ENCODE assay signal across 31 cellular contexts in the genomic region with DNA sequence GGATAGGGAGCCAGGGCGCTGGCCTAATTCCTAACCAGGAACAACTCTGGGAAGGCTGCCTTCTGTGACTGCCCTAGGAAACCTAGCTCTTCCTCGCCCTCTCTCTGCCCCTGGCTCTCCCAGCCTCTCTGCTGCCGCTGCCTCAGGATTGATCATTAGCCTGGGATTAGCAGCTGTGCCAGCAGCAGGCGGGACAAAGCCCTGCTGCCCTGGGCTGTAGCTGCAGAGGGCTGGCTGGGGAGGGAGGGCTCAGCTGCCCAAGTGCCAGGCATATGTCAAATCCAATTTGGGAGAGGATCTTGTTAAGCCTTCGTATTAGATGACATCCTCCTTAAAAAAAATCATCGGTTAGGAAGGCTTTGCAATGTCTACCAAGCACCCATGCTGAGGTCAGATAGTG.
DNase-seq lines count a peak whose midpoint lies in the region; ATAC-seq and TF ChIP-seq lines count a peak whose summit lies in the region.
"Had no signal": no experiment of that assay in that cellular context is flagged by ENCODE, and none has a peak within 500 bp of the region (broad histone marks: within the 10 kb centered on the region; RNA-seq: fewer than 3 reads in every experiment).

No MANE protein-coding gene starts in this region.

- peaks cover 24% of the 10 kb centered on the region for H3K4me1 Mint-ChIP-seq in endodermal cell
- H3K4me1 Mint-ChIP-seq in activated naive CD4-positive, alpha-beta T cell treated with anti-CD3 and anti-CD28 coated beads, Interleukin-2, amount 10 ng/mL, durations not matched to agents 7 days and 5 days, result no peaks in the 10 kb centered on the region

- CTCF ChIA-PET in activated naive CD4-positive, alpha-beta T cell treated with anti-CD3 and anti-CD28 coated beads, Interleukin-2, amount 10 ng/mL, durations not matched to agents 7 days and 5 days (lab: Charles Lee), result no interaction called here

- no peak overlapping the region for H2AK5ac ChIP-seq in mesendoderm (ENCODE audit: low read length)

- 69 to 73% methylated on average over 3 to 6 of the region's 6 CpGs for WGBS in endodermal cell (ENCODE audit: insufficient coverage in 1 of 2, insufficient read length in 1 of 2), 2 experiments
- WGBS in mesendoderm (ENCODE audit: extremely low coverage, insufficient coverage, low lambda C conversion rate), result no CpG with 5 or more reads among the region's 6 CpGs

- no peaks in the 10 kb centered on the region for H3K9me3 ChIP-seq in endodermal cell (ENCODE audit: control insufficient read depth, low read length)
- H3K9me3 ChIP-seq: HAP-1, Peyer's patch, prostate gland, stomach, thyroid gland had no signal

- H3K4ac ChIP-seq in mesendoderm (ENCODE audit: low read depth, low read length), result no peak overlapping the region

- H2BK5ac ChIP-seq in mesendoderm (ENCODE audit: low read length), result no peak overlapping the region

- peak; percentile 18 for DNase-seq in ELF-1 (ENCODE audit: low read depth, low spot score)
- DNase-seq in NCI-H2171 treated with DMSO at 0.1 percent for 48 hours (lab: John Stamatoyannopoulos, UW), result peak; percentile 72
- DNase-seq in endodermal cell, result peak; percentile 86
- DNase-seq in mesendoderm, result peak; percentile 40
- DNase-seq in GM13976 (ENCODE audit: low spot score), result no peak
- DNase-seq in activated naive CD4-positive, alpha-beta T cell treated with anti-CD3 and anti-CD28 coated beads, Interleukin-2, amount 10 ng/mL, durations not matched to agents 7 days and 5 days, result no peak
- DNase-seq: activated CD4-positive, CD25-positive, alpha-beta regulatory T cell; activated naive CD4-positive, alpha-beta T cell treated with anti-CD3 and anti-CD28 coated beads for 36 hours; brain microvascular endothelial cell; CD4-positive, alpha-beta T cell; DMS153; effector CD4-positive, alpha-beta T cell; kidney glomerular epithelial cell; mesenchymal stem cell; NCI-H1092; NCI-H2029; NCI-H446; Peyer's patch; SHP77 treated with DMSO at 0.1 percent for 48 hours; stimulated activated CD8-positive, alpha-beta memory T cell treated with anti-CD3 and anti-CD28 coated beads, Interleukin-4, amount 100 ng/mL, for 48 hours; stomach; SW 1271; T1000; thyroid gland had no signal

- TF ChIP-seq CTCF in endodermal cell (conservative IDR thresholded peaks at IDR 0.05) (no peak), GM13976 (IDR thresholded peaks at IDR 0.05; ENCODE audit: borderline replicate concordance, control extremely low read depth, extremely low read depth, insufficient read depth, missing control alignments) (no peak)

- peaks cover 5% of the 10 kb centered on the region for H3K4me1 ChIP-seq in endodermal cell (ENCODE audit: control insufficient read depth, insufficient read depth, low read length)
- H3K4me1 ChIP-seq in mesendoderm (ENCODE audit: control insufficient read depth, low read depth, low read length), result no peaks in the 10 kb centered on the region
- H3K4me1 ChIP-seq: HAP-1, Peyer's patch, prostate gland, stomach, thyroid gland had no signal

- H3K36me3 Mint-ChIP-seq in endodermal cell (ENCODE audit: low read depth), result no peaks in the 10 kb centered on the region
- no peaks in the 10 kb centered on the region for H3K36me3 Mint-ChIP-seq in activated naive CD4-positive, alpha-beta T cell treated with anti-CD3 and anti-CD28 coated beads, Interleukin-2, amount 10 ng/mL, durations not matched to agents 7 days and 5 days

- H3K27ac ChIP-seq in endodermal cell (ENCODE audit: low read depth, low read length) (peak overlapping the region; percentile 25), mesendoderm (ENCODE audit: low read depth, low read length) (no peak overlapping the region)
- H3K27ac ChIP-seq: brain microvascular endothelial cell, epithelial cell of prostate, Peyer's patch, prostate gland, skin epidermis, stomach, thyroid gland had no signal

- H3K9me3 Mint-ChIP-seq in endodermal cell, result no peaks in the 10 kb centered on the region
- H3K9me3 Mint-ChIP-seq in activated naive CD4-positive, alpha-beta T cell treated with anti-CD3 and anti-CD28 coated beads, Interleukin-2, amount 10 ng/mL, durations not matched to agents 7 days and 5 days, result no peaks in the 10 kb centered on the region
- H3K9me3 Mint-ChIP-seq: activated naive CD4-positive, alpha-beta T cell treated with anti-CD3 and anti-CD28 coated beads for 36 hours; activated T-helper 1 cell treated with anti-CD3 and anti-CD28 coated beads, Interleukin-12 subunit alpha, Interleukin-12 subunit beta, Interleukin-2, Interleukin-4 antibody, amounts not matched to agents 30 ng/mL and 10 ng/mL and 1 ng/mL, durations not matched to agents 14 hours and 24 hours and 36 hours; CD4-positive, alpha-beta T cell had no signal

- no peak overlapping the region for H2BK15ac ChIP-seq in mesendoderm (replicated peaks; ENCODE audit: low read depth)

- no peak overlapping the region for H3K4me3 Mint-ChIP-seq in endodermal cell
- no peak overlapping the region for H3K4me3 Mint-ChIP-seq in activated naive CD4-positive, alpha-beta T cell treated with anti-CD3 and anti-CD28 coated beads, Interleukin-2, amount 10 ng/mL, durations not matched to agents 7 days and 5 days
- H3K4me3 Mint-ChIP-seq: activated naive CD4-positive, alpha-beta T cell treated with anti-CD3 and anti-CD28 coated beads for 36 hours; activated T-helper 1 cell treated with anti-CD3 and anti-CD28 coated beads, Interleukin-12 subunit alpha, Interleukin-12 subunit beta, Interleukin-2, Interleukin-4 antibody, amounts not matched to agents 30 ng/mL and 10 ng/mL and 1 ng/mL, durations not matched to agents 14 hours and 24 hours and 36 hours; CD4-positive, alpha-beta T cell had no signal

- H3K27ac Mint-ChIP-seq in endodermal cell, result no peak overlapping the region
- no peak overlapping the region for H3K27ac Mint-ChIP-seq in activated naive CD4-positive, alpha-beta T cell treated with anti-CD3 and anti-CD28 coated beads, Interleukin-2, amount 10 ng/mL, durations not matched to agents 7 days and 5 days
- H3K27ac Mint-ChIP-seq: activated naive CD4-positive, alpha-beta T cell treated with anti-CD3 and anti-CD28 coated beads for 36 hours; activated T-helper 1 cell treated with anti-CD3 and anti-CD28 coated beads, Interleukin-12 subunit alpha, Interleukin-12 subunit beta, Interleukin-2, Interleukin-4 antibody, amounts not matched to agents 30 ng/mL and 10 ng/mL and 1 ng/mL, durations not matched to agents 14 hours and 24 hours and 36 hours; CD4-positive, alpha-beta T cell had no signal

- H3K36me3 ChIP-seq in endodermal cell (ENCODE audit: control insufficient read depth, insufficient read depth, low read length) (no peaks in the 10 kb centered on the region), mesendoderm (ENCODE audit: control insufficient read depth, insufficient read depth, low read length) (no peaks in the 10 kb centered on the region)
- H3K36me3 ChIP-seq: brain microvascular endothelial cell, HAP-1, Peyer's patch, prostate gland, stomach, thyroid gland had no signal

- H4K8ac ChIP-seq in mesendoderm (ENCODE audit: low read depth, low read length), result no peak overlapping the region

- H3K23ac ChIP-seq in mesendoderm (ENCODE audit: low read length), result no peak overlapping the region

- H3K27me3 ChIP-seq in endodermal cell (ENCODE audit: control insufficient read depth, insufficient read depth, low read length, poor library complexity, severe bottlenecking), result no peaks in the 10 kb centered on the region
- H3K27me3 ChIP-seq in mesendoderm (ENCODE audit: insufficient read depth, low read length, poor library complexity), result no peaks in the 10 kb centered on the region
- H3K27me3 ChIP-seq: brain microvascular endothelial cell, Peyer's patch had no signal

- no peak overlapping the region for H3K4me3 ChIP-seq in endodermal cell (ENCODE audit: low read length)
- no peak overlapping the region for H3K4me3 ChIP-seq in mesendoderm (ENCODE audit: low read length)
- H3K4me3 ChIP-seq: HAP-1, Peyer's patch, prostate gland, skin epidermis, stomach, thyroid gland had no signal

- no peak overlapping the region for H2BK120ac ChIP-seq in mesendoderm (ENCODE audit: low read depth, low read length)

- H3K79me1 ChIP-seq in mesendoderm (ENCODE audit: low read length), result no peaks in the 10 kb centered on the region

- in situ Hi-C loops in GM13976 (cut with MboI; ENCODE audit: low sequenced_read_pairs, unreplicated experiment), result no loop called here

- no peak overlapping the region for H3K4me2 ChIP-seq in mesendoderm (ENCODE audit: low read length)

- no peak overlapping the region for H4K5ac ChIP-seq in mesendoderm (ENCODE audit: low read length)

- no peak overlapping the region for H3K56ac ChIP-seq in mesendoderm (ENCODE audit: low read length)

- H3K18ac ChIP-seq in mesendoderm (ENCODE audit: low read length), result no peak overlapping the region

- no peaks in the 10 kb centered on the region for H3K79me2 ChIP-seq in mesendoderm (ENCODE audit: control insufficient read depth, insufficient read depth, low read length)

- H3K9ac ChIP-seq in endodermal cell (ENCODE audit: extremely low read depth, low read length, poor library complexity, severe bottlenecking), result no peak overlapping the region
- no peak overlapping the region for H3K9ac ChIP-seq in mesendoderm (ENCODE audit: low read length)

- peaks cover 2% of the 10 kb centered on the region for H3K27me3 Mint-ChIP-seq in endodermal cell (ENCODE audit: insufficient read depth)
- peaks cover 9% of the 10 kb centered on the region for H3K27me3 Mint-ChIP-seq in activated naive CD4-positive, alpha-beta T cell treated with anti-CD3 and anti-CD28 coated beads, Interleukin-2, amount 10 ng/mL, durations not matched to agents 7 days and 5 days

- ATAC-seq in HG03175 (IDR thresholded peaks at IDR 0.05; ENCODE audit: unreplicated experiment), result no peak
- no peak for ATAC-seq in GM19324 (IDR thresholded peaks at IDR 0.05; ENCODE audit: low FRiP score, unreplicated experiment)

Comparison
In these comparisons a context has a peak if more than half of its experiments do, and no peak if none do; other contexts are left out.
1. DNase-seq: peak in ELF-1 (single experiment), NCI-H2171 treated with DMSO at 0.1 percent for 48 hours (single experiment), endodermal cell (single experiment) and mesendoderm (single experiment); none in GM13976 (single experiment) and activated naive CD4-positive, alpha-beta T cell treated with anti-CD3 and anti-CD28 coated beads, Interleukin-2, amount 10 ng/mL, durations not matched to agents 7 days and 5 days (single experiment).